ENCODE assay signal across 1 cellular context in the genomic region with DNA sequence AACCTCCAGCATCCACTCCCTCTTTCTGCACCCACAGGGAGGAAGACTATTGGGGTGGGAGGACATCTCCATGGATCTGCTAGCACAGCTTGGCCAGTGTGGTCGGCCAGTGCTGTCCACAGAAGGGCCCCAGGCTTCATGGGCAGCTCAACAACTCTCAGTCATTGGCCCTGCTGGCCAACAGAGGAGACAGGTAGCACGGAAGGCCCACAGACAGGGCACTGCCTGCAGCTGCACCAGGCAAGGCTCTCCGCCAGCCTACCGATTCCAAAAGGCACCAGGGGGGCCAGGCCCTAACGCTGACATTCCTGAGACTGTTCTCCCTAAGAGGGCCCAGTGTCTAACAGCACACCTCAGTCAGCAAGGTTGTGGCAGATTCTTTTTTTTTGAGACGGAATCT.
TF ChIP-seq lines count a peak whose summit lies in the region.

No MANE protein-coding gene starts in this region.

TF ChIP-seq in HepG2, 621 proteins besides CTCF, POLR2A, EP300 and RAD21:
- TF ChIP-seq, protein P1, sequence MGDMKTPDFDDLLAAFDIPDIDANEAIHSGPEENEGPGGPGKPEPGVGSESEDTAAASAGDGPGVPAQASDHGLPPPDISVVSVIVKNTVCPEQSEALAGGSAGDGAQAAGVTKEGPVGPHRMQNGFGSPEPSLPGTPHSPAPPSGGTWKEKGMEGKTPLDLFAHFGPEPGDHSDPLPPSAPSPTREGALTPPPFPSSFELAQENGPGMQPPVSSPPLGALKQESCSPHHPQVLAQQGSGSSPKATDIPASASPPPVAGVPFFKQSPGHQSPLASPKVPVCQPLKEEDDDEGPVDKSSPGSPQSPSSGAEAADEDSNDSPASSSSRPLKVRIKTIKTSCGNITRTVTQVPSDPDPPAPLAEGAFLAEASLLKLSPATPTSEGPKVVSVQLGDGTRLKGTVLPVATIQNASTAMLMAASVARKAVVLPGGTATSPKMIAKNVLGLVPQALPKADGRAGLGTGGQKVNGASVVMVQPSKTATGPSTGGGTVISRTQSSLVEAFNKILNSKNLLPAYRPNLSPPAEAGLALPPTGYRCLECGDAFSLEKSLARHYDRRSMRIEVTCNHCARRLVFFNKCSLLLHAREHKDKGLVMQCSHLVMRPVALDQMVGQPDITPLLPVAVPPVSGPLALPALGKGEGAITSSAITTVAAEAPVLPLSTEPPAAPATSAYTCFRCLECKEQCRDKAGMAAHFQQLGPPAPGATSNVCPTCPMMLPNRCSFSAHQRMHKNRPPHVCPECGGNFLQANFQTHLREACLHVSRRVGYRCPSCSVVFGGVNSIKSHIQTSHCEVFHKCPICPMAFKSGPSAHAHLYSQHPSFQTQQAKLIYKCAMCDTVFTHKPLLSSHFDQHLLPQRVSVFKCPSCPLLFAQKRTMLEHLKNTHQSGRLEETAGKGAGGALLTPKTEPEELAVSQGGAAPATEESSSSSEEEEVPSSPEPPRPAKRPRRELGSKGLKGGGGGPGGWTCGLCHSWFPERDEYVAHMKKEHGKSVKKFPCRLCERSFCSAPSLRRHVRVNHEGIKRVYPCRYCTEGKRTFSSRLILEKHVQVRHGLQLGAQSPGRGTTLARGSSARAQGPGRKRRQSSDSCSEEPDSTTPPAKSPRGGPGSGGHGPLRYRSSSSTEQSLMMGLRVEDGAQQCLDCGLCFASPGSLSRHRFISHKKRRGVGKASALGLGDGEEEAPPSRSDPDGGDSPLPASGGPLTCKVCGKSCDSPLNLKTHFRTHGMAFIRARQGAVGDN (CRISPR knock-in tag; IDR thresholded peaks at IDR 0.05) = 0 out of 2 replicates have a peak, but pooled peaks have one; percentile 12
- no peak for TF ChIP-seq ZNF724P (CRISPR knock-in tag; IDR thresholded peaks at IDR 0.05; ENCODE audit: borderline replicate concordance)
TF ChIP-seq in HepG2: peak in this region for 1.
